Comparison of ENCODE assay signal across 18 cellular contexts in the genomic region with DNA sequence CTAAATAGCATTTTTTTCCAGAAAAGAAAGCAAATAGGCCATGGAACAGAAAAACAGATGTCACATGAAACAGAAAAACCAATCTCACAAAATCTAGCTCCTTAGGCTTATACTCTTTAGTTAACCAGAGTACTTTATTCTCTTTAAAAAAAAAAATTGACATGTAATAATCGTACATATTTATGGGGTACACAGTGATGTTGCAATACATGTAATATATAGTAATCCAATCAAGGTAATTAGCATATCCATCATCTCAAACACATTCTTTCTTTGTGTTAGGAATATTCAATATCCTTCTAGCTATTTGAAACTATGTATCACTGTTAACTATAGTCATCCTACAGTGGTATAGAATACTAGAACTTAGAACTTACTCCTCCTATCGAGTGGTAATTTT. TPM values are rescaled to one million over a fixed set of nuclear protein-coding genes. Genes with fewer than 3 reads are reported as not detected.
DNase-seq lines count a peak whose midpoint lies in the region; ATAC-seq, FAIRE-seq and TF ChIP-seq lines count a peak whose summit lies in the region.
"Had no signal": no experiment of that assay in that cellular context is flagged by ENCODE, and none has a peak within 500 bp of the region (broad histone marks: within the 10 kb centered on the region; RNA-seq: fewer than 3 reads in every experiment).

No MANE protein-coding gene starts in this region.

- CTCF ChIA-PET in activated CD4-positive, alpha-beta memory T cell treated with anti-CD3 and anti-CD28 coated beads, Interleukin-2, amount 10 ng/mL, durations not matched to agents 7 days and 5 days (lab: Charles Lee) = no interaction called here
- CTCF ChIA-PET in activated CD4-positive, alpha-beta memory T cell treated with anti-CD3 and anti-CD28 coated beads for 36 hours (lab: Charles Lee) = no interaction called here

- H3K27me3 Mint-ChIP-seq in activated CD4-positive, alpha-beta memory T cell treated with anti-CD3 and anti-CD28 coated beads, Interleukin-2, amount 10 ng/mL, durations not matched to agents 7 days and 5 days = no peaks in the 10 kb centered on the region
- H3K27me3 Mint-ChIP-seq in activated CD4-positive, alpha-beta memory T cell treated with anti-CD3 and anti-CD28 coated beads for 36 hours = no peaks in the 10 kb centered on the region
- H3K27me3 Mint-ChIP-seq in effector memory CD8-positive, alpha-beta T cell = no peaks in the 10 kb centered on the region
- H3K27me3 Mint-ChIP-seq: CD8-positive, alpha-beta memory T cell had no signal

- H3K27ac ChIP-seq in small intestine (ENCODE audit: low read depth in 1 of 2, low read length in 1 of 2) (no peak overlapping the region), upper lobe of right lung (no peak overlapping the region)
- H3K27ac ChIP-seq: BLaER1, GM23248 had no signal

- DNase-seq in activated CD4-positive, alpha-beta memory T cell treated with anti-CD3 and anti-CD28 coated beads, Interleukin-2, amount 10 ng/mL, durations not matched to agents 7 days and 5 days = no peak
- no peak for DNase-seq in activated CD4-positive, alpha-beta memory T cell treated with anti-CD3 and anti-CD28 coated beads for 36 hours
- DNase-seq in D721Med (ENCODE audit: insufficient read length, low spot score) (no peak), small intestine (no peak), NCI-H82 (lab: John Stamatoyannopoulos, UW) (no peak), foreskin melanocyte (no peak), upper lobe of right lung (no peak)
- DNase-seq in effector memory CD8-positive, alpha-beta T cell = no peak
- DNase-seq: 8988T; AML-193; Caco-2; CD8-positive, alpha-beta memory T cell; DMS 273 treated with DMSO at 0.1 percent for 48 hours; GM23248 had no signal

- ATAC-seq in effector memory CD8-positive, alpha-beta T cell (replicated peaks) = no peak
- ATAC-seq in upper lobe of right lung = no peak

- no peaks in the 10 kb centered on the region for H3K27me3 ChIP-seq in small intestine (ENCODE audit: control insufficient read depth in 2 of 2, insufficient read depth in 2 of 2, low read length in 2 of 2)
- no peaks in the 10 kb centered on the region for H3K27me3 ChIP-seq in upper lobe of right lung
- H3K27me3 ChIP-seq: BLaER1 had no signal

- TF ChIP-seq CTCF in D721Med (IDR thresholded peaks at IDR 0.05; ENCODE audit: insufficient read depth, missing control alignments) (no peak), upper lobe of right lung (IDR thresholded peaks at IDR 0.05) (no peak)

- no peak overlapping the region for H3K4me3 Mint-ChIP-seq in activated CD4-positive, alpha-beta memory T cell treated with anti-CD3 and anti-CD28 coated beads, Interleukin-2, amount 10 ng/mL, durations not matched to agents 7 days and 5 days
- H3K4me3 Mint-ChIP-seq in activated CD4-positive, alpha-beta memory T cell treated with anti-CD3 and anti-CD28 coated beads for 36 hours = no peak overlapping the region
- H3K4me3 Mint-ChIP-seq in effector memory CD8-positive, alpha-beta T cell = no peak overlapping the region
- H3K4me3 Mint-ChIP-seq: CD8-positive, alpha-beta memory T cell had no signal

- intact Hi-C loops in activated CD4-positive, alpha-beta memory T cell treated with anti-CD3 and anti-CD28 coated beads for 36 hours (cut with micrococcal nuclease) = no loop called here
- intact Hi-C loops in upper lobe of right lung (cut with DNase I) = no loop called here

- H3K27ac Mint-ChIP-seq in activated CD4-positive, alpha-beta memory T cell treated with anti-CD3 and anti-CD28 coated beads, Interleukin-2, amount 10 ng/mL, durations not matched to agents 7 days and 5 days = peak overlapping the region; percentile 9
- no peak overlapping the region for H3K27ac Mint-ChIP-seq in activated CD4-positive, alpha-beta memory T cell treated with anti-CD3 and anti-CD28 coated beads for 36 hours
- peak overlapping the region; percentile 35 to 63 for H3K27ac Mint-ChIP-seq in effector memory CD8-positive, alpha-beta T cell

- H3K4me1 Mint-ChIP-seq in activated CD4-positive, alpha-beta memory T cell treated with anti-CD3 and anti-CD28 coated beads, Interleukin-2, amount 10 ng/mL, durations not matched to agents 7 days and 5 days = peaks cover 2% of the 10 kb centered on the region
- no peaks in the 10 kb centered on the region for H3K4me1 Mint-ChIP-seq in activated CD4-positive, alpha-beta memory T cell treated with anti-CD3 and anti-CD28 coated beads for 36 hours (ENCODE audit: low read depth)
- peaks cover 5 to 16% of the 10 kb centered on the region in 2 donors for H3K4me1 Mint-ChIP-seq in effector memory CD8-positive, alpha-beta T cell (ENCODE audit: low read depth in 2 of 2)

- peaks cover 7 to 15% of the 10 kb centered on the region in 2 donors for H3K36me3 ChIP-seq in small intestine (ENCODE audit: control insufficient read depth in 2 of 2, insufficient read depth in 2 of 2, low read length in 2 of 2)
- peaks cover 78% of the 10 kb centered on the region for H3K36me3 ChIP-seq in upper lobe of right lung

- H3K4me1 ChIP-seq in small intestine (ENCODE audit: control insufficient read depth in 2 of 2, insufficient read depth in 1 of 2, low read depth in 1 of 2, low read length in 1 of 2) = peaks cover 0 to under 1% of the 10 kb centered on the region in 2 donors
- H3K4me1 ChIP-seq in upper lobe of right lung = no peaks in the 10 kb centered on the region
- H3K4me1 ChIP-seq: BLaER1 had no signal

- peak; percentile 85 for FAIRE-seq in D721Med (lab: Jason Lieb, UNC)
- FAIRE-seq in small intestine (lab: Jason Lieb, UNC) = peak; percentile 26
- FAIRE-seq: GM18507, H54, HTR-8/SVneo had no signal

- no peaks in the 10 kb centered on the region for H3K9me3 Mint-ChIP-seq in activated CD4-positive, alpha-beta memory T cell treated with anti-CD3 and anti-CD28 coated beads, Interleukin-2, amount 10 ng/mL, durations not matched to agents 7 days and 5 days
- no peaks in the 10 kb centered on the region for H3K9me3 Mint-ChIP-seq in activated CD4-positive, alpha-beta memory T cell treated with anti-CD3 and anti-CD28 coated beads for 36 hours
- H3K9me3 Mint-ChIP-seq in effector memory CD8-positive, alpha-beta T cell = no peaks in the 10 kb centered on the region
- H3K9me3 Mint-ChIP-seq: CD8-positive, alpha-beta memory T cell had no signal

- 23 to 77% (median 60%) methylated on average over 2 of the region's 2 CpGs for WGBS in small intestine, 3 donors

- H3K9me3 ChIP-seq in small intestine (ENCODE audit: control insufficient read depth, low read depth) (no peaks in the 10 kb centered on the region), upper lobe of right lung (no peaks in the 10 kb centered on the region)
- H3K9me3 ChIP-seq: BLaER1, Caco-2 had no signal

- H3K36me3 Mint-ChIP-seq in activated CD4-positive, alpha-beta memory T cell treated with anti-CD3 and anti-CD28 coated beads, Interleukin-2, amount 10 ng/mL, durations not matched to agents 7 days and 5 days (ENCODE audit: low read depth) = peaks cover 86% of the 10 kb centered on the region
- H3K36me3 Mint-ChIP-seq in activated CD4-positive, alpha-beta memory T cell treated with anti-CD3 and anti-CD28 coated beads for 36 hours = peaks cover 61% of the 10 kb centered on the region
- peaks cover 78% of the 10 kb centered on the region for H3K36me3 Mint-ChIP-seq in effector memory CD8-positive, alpha-beta T cell (ENCODE audit: insufficient read depth)

- H3K4me3 ChIP-seq in small intestine (ENCODE audit: low read depth in 1 of 2, low read length in 2 of 2) = no peak overlapping the region
- no peak overlapping the region for H3K4me3 ChIP-seq in upper lobe of right lung
- H3K4me3 ChIP-seq: BLaER1, GM23248 had no signal

- POLR2A ChIA-PET in activated CD4-positive, alpha-beta memory T cell treated with anti-CD3 and anti-CD28 coated beads, Interleukin-2, amount 10 ng/mL, durations not matched to agents 7 days and 5 days (lab: Charles Lee) = interaction anchor here (0.8 to 2.3 kb wide), 4 partner anchors 17 to 60 kb away, joined by 3 to 13 read pairs (median 4); no protein-coding TSS in a partner anchor
- POLR2A ChIA-PET in activated CD4-positive, alpha-beta memory T cell treated with anti-CD3 and anti-CD28 coated beads for 36 hours (lab: Charles Lee) = interaction anchor here (0.7 kb wide), 1 partner anchor 475 kb away, joined by 3 read pairs; the partner anchor contains the start of gene TMEM63A

RNA-seq across cellular contexts. Expression of gene LBR, which starts 20.1 kb away (rescaled TPM):
- 100 to 1,000 TPM; 251 to 259 TPM for total RNA-seq in activated CD4-positive, alpha-beta memory T cell treated with anti-CD3 and anti-CD28 coated beads, Interleukin-2, amount 10 ng/mL, durations not matched to agents 7 days and 5 days
- total RNA-seq in activated CD4-positive, alpha-beta memory T cell treated with anti-CD3 and anti-CD28 coated beads for 36 hours = 100 to 1,000 TPM; 146 to 148 TPM
- 10 to 100 TPM in 1 of 3 donors, 1 to 10 TPM in 2; 7.3 to 64.9 (median 9.4) TPM for polyA plus RNA-seq in small intestine
- 55.2 TPM for total RNA-seq in upper lobe of right lung
